In the genomic region with DNA sequence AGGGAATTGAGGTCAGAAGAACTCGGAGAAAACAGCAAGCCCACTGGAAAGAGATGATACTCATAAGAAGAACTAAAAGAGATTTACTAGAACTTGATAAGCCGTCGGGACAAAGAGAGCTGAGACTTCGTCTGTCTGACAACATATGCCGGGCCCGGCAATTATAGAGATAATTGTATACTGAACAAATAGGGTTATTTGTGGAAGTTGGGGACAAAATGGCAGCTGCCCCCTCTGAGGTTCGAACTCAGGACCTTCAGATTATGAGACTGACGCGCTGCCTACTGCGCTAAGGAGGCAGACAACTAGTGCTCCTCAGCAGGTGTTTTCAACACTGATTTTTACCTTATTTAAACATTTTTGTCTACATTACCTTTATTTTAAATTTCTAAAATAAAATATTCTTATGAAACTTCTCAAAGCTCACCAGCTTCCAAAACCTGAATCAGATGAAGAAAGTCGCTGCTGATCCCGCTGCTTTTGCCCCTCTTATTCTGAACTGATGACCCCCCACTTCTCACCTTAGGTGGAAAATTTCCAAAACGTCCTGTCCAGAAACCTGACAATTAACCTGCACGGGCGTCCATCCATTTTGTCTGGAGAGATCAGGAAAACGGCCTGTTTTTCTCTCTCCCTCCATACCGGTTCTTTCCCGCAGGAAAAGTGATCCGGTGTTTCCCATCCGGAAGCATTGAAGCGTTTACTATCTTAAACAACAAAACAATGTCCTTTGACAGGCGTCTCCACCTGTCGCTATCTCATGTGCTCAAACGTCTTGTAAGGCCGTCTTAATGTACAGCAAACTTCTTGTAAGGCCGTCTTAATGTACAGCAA, we compare ENCODE assay signal across 1 cellular context.
TF ChIP-seq lines count a peak whose summit lies in the region.

No MANE protein-coding gene starts in this region.

TF ChIP-seq in HepG2, 621 proteins besides CTCF, POLR2A, EP300 and RAD21 (continued from another document and continues in another):
- TF ChIP-seq, protein P1, sequence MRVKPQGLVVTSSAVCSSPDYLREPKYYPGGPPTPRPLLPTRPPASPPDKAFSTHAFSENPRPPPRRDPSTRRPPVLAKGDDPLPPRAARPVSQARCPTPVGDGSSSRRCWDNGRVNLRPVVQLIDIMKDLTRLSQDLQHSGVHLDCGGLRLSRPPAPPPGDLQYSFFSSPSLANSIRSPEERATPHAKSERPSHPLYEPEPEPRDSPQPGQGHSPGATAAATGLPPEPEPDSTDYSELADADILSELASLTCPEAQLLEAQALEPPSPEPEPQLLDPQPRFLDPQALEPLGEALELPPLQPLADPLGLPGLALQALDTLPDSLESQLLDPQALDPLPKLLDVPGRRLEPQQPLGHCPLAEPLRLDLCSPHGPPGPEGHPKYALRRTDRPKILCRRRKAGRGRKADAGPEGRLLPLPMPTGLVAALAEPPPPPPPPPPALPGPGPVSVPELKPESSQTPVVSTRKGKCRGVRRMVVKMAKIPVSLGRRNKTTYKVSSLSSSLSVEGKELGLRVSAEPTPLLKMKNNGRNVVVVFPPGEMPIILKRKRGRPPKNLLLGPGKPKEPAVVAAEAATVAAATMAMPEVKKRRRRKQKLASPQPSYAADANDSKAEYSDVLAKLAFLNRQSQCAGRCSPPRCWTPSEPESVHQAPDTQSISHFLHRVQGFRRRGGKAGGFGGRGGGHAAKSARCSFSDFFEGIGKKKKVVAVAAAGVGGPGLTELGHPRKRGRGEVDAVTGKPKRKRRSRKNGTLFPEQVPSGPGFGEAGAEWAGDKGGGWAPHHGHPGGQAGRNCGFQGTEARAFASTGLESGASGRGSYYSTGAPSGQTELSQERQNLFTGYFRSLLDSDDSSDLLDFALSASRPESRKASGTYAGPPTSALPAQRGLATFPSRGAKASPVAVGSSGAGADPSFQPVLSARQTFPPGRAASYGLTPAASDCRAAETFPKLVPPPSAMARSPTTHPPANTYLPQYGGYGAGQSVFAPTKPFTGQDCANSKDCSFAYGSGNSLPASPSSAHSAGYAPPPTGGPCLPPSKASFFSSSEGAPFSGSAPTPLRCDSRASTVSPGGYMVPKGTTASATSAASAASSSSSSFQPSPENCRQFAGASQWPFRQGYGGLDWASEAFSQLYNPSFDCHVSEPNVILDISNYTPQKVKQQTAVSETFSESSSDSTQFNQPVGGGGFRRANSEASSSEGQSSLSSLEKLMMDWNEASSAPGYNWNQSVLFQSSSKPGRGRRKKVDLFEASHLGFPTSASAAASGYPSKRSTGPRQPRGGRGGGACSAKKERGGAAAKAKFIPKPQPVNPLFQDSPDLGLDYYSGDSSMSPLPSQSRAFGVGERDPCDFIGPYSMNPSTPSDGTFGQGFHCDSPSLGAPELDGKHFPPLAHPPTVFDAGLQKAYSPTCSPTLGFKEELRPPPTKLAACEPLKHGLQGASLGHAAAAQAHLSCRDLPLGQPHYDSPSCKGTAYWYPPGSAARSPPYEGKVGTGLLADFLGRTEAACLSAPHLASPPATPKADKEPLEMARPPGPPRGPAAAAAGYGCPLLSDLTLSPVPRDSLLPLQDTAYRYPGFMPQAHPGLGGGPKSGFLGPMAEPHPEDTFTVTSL (CRISPR knock-in tag; IDR thresholded peaks at IDR 0.05; ENCODE audit: borderline replicate concordance): no peak
- TF ChIP-seq ZSCAN25 (CRISPR knock-in tag; IDR thresholded peaks at IDR 0.05) (no peak), ZNF790 (CRISPR knock-in tag; IDR thresholded peaks at IDR 0.05; ENCODE audit: borderline replicate concordance) (no peak), ZNF788 (CRISPR knock-in tag; IDR thresholded peaks at IDR 0.05; ENCODE audit: borderline replicate concordance) (no peak; the same call in 1 of the 2 replicates), U2AF2 (IDR thresholded peaks at IDR 0.05; ENCODE audit: low read depth, low read length) (no peak), ATM (IDR thresholded peaks at IDR 0.05; ENCODE audit: borderline replicate concordance) (no peak), HNRNPK (IDR thresholded peaks at IDR 0.05; ENCODE audit: low read depth, low read length, poor library complexity, severe bottlenecking) (no peak), ZNF552 (CRISPR knock-in tag; IDR thresholded peaks at IDR 0.05; ENCODE audit: borderline replicate concordance) (no peak), POGZ (CRISPR knock-in tag; IDR thresholded peaks at IDR 0.05) (peak; percentile 60; the same call in 1 of the 2 replicates), ZNF329 (CRISPR knock-in tag; IDR thresholded peaks at IDR 0.05; ENCODE audit: low read depth) (no peak), CENPBD1 (CRISPR knock-in tag; IDR thresholded peaks at IDR 0.05; ENCODE audit: borderline replicate concordance, low read depth) (no peak), ZNF441 (CRISPR knock-in tag; IDR thresholded peaks at IDR 0.05; ENCODE audit: borderline replicate concordance) (peak; percentile 27; the same call in 1 of the 2 replicates), STAG1 (CRISPR knock-in tag; IDR thresholded peaks at IDR 0.05) (peak; percentile 9; the same call in 1 of the 2 replicates), SAP130 (CRISPR knock-in tag; IDR thresholded peaks at IDR 0.05; ENCODE audit: low read depth) (peak; percentile 47), SIN3A (IDR thresholded peaks at IDR 0.05; ENCODE audit: borderline replicate concordance, low read depth, low read length) (0 out of 2 replicates have a peak, but pooled peaks have one; percentile 38), ATF5 (CRISPR knock-in tag; IDR thresholded peaks at IDR 0.05; ENCODE audit: low read depth) (no peak), DBP (CRISPR knock-in tag; IDR thresholded peaks at IDR 0.05; ENCODE audit: not compliant biosample characterization) (peak; percentile 78), TCF12 (IDR thresholded peaks at IDR 0.05) (no peak), TCF12 (CRISPR knock-in tag; IDR thresholded peaks at IDR 0.05) (no peak), RARA (CRISPR knock-in tag; IDR thresholded peaks at IDR 0.05) (no peak), TBL1XR1 (IDR thresholded peaks at IDR 0.05; ENCODE audit: borderline replicate concordance, low read length, partially characterized antibody) (peak; percentile 55), DNMT1 (CRISPR knock-in tag; IDR thresholded peaks at IDR 0.05) (no peak), ZNF839 (CRISPR knock-in tag; IDR thresholded peaks at IDR 0.05; ENCODE audit: borderline replicate concordance) (no peak)
- TF ChIP-seq, protein P2, sequence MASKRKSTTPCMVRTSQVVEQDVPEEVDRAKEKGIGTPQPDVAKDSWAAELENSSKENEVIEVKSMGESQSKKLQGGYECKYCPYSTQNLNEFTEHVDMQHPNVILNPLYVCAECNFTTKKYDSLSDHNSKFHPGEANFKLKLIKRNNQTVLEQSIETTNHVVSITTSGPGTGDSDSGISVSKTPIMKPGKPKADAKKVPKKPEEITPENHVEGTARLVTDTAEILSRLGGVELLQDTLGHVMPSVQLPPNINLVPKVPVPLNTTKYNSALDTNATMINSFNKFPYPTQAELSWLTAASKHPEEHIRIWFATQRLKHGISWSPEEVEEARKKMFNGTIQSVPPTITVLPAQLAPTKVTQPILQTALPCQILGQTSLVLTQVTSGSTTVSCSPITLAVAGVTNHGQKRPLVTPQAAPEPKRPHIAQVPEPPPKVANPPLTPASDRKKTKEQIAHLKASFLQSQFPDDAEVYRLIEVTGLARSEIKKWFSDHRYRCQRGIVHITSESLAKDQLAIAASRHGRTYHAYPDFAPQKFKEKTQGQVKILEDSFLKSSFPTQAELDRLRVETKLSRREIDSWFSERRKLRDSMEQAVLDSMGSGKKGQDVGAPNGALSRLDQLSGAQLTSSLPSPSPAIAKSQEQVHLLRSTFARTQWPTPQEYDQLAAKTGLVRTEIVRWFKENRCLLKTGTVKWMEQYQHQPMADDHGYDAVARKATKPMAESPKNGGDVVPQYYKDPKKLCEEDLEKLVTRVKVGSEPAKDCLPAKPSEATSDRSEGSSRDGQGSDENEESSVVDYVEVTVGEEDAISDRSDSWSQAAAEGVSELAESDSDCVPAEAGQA (IDR thresholded peaks at IDR 0.05; ENCODE audit: low read depth): no peak
- TF ChIP-seq, protein P2 (CRISPR knock-in tag; IDR thresholded peaks at IDR 0.05; ENCODE audit: borderline replicate concordance): peak; percentile 29; the same call in 1 of the 2 replicates
- TF ChIP-seq, protein P3, sequence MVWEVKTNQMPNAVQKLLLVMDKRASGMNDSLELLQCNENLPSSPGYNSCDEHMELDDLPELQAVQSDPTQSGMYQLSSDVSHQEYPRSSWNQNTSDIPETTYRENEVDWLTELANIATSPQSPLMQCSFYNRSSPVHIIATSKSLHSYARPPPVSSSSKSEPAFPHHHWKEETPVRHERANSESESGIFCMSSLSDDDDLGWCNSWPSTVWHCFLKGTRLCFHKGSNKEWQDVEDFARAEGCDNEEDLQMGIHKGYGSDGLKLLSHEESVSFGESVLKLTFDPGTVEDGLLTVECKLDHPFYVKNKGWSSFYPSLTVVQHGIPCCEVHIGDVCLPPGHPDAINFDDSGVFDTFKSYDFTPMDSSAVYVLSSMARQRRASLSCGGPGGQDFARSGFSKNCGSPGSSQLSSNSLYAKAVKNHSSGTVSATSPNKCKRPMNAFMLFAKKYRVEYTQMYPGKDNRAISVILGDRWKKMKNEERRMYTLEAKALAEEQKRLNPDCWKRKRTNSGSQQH (CRISPR knock-in tag; IDR thresholded peaks at IDR 0.05; ENCODE audit: low read depth): no peak
- TF ChIP-seq, protein P4, sequence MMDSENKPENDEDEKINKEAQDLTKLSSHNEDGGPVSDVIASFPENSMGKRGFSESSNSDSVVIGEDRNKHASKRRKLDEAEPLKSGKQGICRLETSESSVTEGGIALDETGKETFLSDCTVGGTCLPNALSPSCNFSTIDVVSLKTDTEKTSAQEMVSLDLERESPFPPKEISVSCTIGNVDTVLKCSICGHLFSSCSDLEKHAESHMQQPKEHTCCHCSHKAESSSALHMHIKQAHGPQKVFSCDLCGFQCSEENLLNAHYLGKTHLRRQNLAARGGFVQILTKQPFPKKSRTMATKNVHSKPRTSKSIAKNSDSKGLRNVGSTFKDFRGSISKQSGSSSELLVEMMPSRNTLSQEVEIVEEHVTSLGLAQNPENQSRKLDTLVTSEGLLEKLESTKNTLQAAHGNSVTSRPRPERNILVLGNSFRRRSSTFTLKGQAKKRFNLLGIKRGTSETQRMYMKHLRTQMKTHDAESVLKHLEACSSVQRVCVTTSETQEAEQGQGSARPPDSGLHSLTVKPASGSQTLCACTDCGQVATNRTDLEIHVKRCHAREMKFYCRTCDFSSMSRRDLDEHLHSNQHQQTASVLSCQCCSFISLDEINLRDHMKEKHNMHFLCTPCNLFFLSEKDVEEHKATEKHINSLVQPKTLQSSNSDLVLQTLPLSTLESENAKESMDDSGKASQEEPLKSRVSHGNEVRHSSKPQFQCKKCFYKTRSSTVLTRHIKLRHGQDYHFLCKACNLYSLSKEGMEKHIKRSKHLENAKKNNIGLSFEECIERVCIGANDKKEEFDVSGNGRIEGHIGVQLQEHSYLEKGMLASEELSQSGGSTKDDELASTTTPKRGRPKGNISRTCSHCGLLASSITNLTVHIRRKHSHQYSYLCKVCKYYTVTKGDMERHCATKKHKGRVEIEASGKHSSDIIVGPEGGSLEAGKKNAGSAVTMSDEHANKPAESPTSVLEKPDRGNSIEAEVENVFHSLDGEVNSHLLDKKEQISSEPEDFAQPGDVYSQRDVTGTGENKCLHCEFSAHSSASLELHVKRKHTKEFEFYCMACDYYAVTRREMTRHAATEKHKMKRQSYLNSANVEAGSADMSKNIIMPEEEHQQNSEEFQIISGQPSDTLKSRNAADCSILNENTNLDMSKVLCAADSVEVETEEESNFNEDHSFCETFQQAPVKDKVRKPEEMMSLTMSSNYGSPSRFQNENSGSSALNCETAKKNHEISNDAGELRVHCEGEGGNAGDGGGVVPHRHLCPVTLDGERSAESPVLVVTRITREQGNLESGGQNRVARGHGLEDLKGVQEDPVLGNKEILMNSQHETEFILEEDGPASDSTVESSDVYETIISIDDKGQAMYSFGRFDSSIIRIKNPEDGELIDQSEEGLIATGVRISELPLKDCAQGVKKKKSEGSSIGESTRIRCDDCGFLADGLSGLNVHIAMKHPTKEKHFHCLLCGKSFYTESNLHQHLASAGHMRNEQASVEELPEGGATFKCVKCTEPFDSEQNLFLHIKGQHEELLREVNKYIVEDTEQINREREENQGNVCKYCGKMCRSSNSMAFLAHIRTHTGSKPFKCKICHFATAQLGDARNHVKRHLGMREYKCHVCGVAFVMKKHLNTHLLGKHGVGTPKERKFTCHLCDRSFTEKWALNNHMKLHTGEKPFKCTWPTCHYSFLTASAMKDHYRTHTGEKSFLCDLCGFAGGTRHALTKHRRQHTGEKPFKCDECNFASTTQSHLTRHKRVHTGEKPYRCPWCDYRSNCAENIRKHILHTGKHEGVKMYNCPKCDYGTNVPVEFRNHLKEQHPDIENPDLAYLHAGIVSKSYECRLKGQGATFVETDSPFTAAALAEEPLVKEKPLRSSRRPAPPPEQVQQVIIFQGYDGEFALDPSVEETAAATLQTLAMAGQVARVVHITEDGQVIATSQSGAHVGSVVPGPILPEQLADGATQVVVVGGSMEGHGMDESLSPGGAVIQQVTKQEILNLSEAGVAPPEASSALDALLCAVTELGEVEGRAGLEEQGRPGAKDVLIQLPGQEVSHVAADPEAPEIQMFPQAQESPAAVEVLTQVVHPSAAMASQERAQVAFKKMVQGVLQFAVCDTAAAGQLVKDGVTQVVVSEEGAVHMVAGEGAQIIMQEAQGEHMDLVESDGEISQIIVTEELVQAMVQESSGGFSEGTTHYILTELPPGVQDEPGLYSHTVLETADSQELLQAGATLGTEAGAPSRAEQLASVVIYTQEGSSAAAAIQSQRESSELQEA (CRISPR knock-in tag; IDR thresholded peaks at IDR 0.05; ENCODE audit: not compliant biosample characterization): no peak
